12 cellular contexts compared by ENCODE assay signal in the genomic region with DNA sequence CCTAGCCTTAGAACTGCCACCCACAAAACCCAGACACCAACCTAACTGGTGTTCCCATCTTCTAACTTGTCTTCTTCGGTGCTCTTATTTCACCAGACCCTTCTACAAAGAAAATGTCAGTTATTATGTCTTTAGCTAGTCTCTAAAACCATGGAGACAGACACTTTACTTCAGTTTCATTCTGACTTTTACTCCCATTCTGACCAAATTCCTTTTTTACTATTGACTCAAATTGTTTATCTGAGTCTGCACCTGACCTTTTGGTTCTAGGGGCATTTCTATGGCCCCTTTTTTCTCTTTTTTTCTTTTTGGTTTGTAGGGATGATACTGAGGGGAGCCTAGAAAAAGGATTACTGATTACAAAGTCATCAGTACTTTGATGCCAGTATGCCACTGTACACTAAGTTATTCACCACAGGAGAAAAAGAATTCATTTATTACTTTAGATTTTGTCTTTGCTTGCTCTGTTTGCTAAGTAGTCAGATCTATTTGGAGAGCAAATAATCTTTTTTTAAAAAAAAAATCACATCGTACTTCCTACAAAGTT. TPM values are rescaled to one million over a fixed set of nuclear protein-coding genes. Genes with fewer than 3 reads are reported as not detected.
DNase-seq lines count a peak whose midpoint lies in the region; ATAC-seq and TF ChIP-seq lines count a peak whose summit lies in the region.
"Had no signal": no experiment of that assay in that cellular context is flagged by ENCODE, and none has a peak within 500 bp of the region (broad histone marks: within the 10 kb centered on the region; RNA-seq: fewer than 3 reads in every experiment).

No MANE protein-coding gene starts in this region.

- intact Hi-C loops in colonic mucosa (cut with DNase I), result no loop called here

- no peaks in the 10 kb centered on the region for H3K27me3 ChIP-seq in CD4-positive, CD25-positive, alpha-beta regulatory T cell (ENCODE audit: control insufficient read depth, insufficient read depth, low read length)
- H3K27me3 ChIP-seq in colonic mucosa (no peaks in the 10 kb centered on the region), WERI-Rb-1 (ENCODE audit: insufficient read depth, low read depth, severe bottlenecking) (no peaks in the 10 kb centered on the region)
- H3K27me3 ChIP-seq: foreskin keratinocyte had no signal

- no peaks in the 10 kb centered on the region for H3K36me3 Mint-ChIP-seq in CD4-positive, CD25-positive, alpha-beta regulatory T cell

- TF ChIP-seq CTCF in omental fat pad (IDR thresholded peaks at IDR 0.05) (no peak), colonic mucosa (IDR thresholded peaks at IDR 0.05) (no peak), WERI-Rb-1 (IDR thresholded peaks at IDR 0.05; ENCODE audit: low read depth, low read length) (no peak)

- no peaks in the 10 kb centered on the region for H3K4me1 ChIP-seq in CD4-positive, CD25-positive, alpha-beta regulatory T cell (ENCODE audit: control insufficient read depth, insufficient read depth, low read length, poor library complexity, severe bottlenecking)
- H3K4me1 ChIP-seq in colonic mucosa, result no peaks in the 10 kb centered on the region

- no peak for ATAC-seq in CD4-positive, CD25-positive, alpha-beta regulatory T cell (ENCODE audit: low read depth in 2 of 2)
- ATAC-seq in GM18870 (IDR thresholded peaks at IDR 0.05; ENCODE audit: unreplicated experiment), result peak; percentile 56
- peak; percentile 60 for ATAC-seq in HG02678 (IDR thresholded peaks at IDR 0.05; ENCODE audit: unreplicated experiment)
- no peak for ATAC-seq in omental fat pad (ENCODE audit: low FRiP score)
- ATAC-seq: foreskin keratinocyte had no signal

- no peaks in the 10 kb centered on the region for H3K9me3 ChIP-seq in CD4-positive, CD25-positive, alpha-beta regulatory T cell (ENCODE audit: control insufficient read depth in 2 of 2, low read length in 2 of 2)
- no peaks in the 10 kb centered on the region for H3K9me3 ChIP-seq in colonic mucosa
- H3K9me3 ChIP-seq in WERI-Rb-1 (ENCODE audit: severe bottlenecking), result no peaks in the 10 kb centered on the region

- peak overlapping the region in 2 of 3 donors; percentile 9 to 33 for H3K27ac Mint-ChIP-seq in CD4-positive, CD25-positive, alpha-beta regulatory T cell

- DNase-seq in CD4-positive, CD25-positive, alpha-beta regulatory T cell, result peak in 1 of 3 donors; percentile 36
- DNase-seq in MV-4-11 (lab: John Stamatoyannopoulos, UW), result peak; percentile 51
- no peak for DNase-seq in omental fat pad (ENCODE audit: low spot score)
- DNase-seq in colonic mucosa, result no peak
- no peak for DNase-seq in NCI-H226
- no peak for DNase-seq in WERI-Rb-1
- DNase-seq: AML-193, cortex of kidney, foreskin keratinocyte, NCI-H1105 treated with DMSO at 0.1 percent for 48 hours had no signal

- H3K4me3 ChIP-seq in CD4-positive, CD25-positive, alpha-beta regulatory T cell (ENCODE audit: low read depth, low read length), result no peak overlapping the region
- no peak overlapping the region for H3K4me3 ChIP-seq in colonic mucosa
- no peak overlapping the region for H3K4me3 ChIP-seq in WERI-Rb-1 (ENCODE audit: low read depth, low read length)

- no peaks in the 10 kb centered on the region for H3K27me3 Mint-ChIP-seq in CD4-positive, CD25-positive, alpha-beta regulatory T cell

- H3K36me3 ChIP-seq in CD4-positive, CD25-positive, alpha-beta regulatory T cell (ENCODE audit: control insufficient read depth, insufficient read depth, low read length), result no peaks in the 10 kb centered on the region
- H3K36me3 ChIP-seq in colonic mucosa (no peaks in the 10 kb centered on the region), WERI-Rb-1 (no peaks in the 10 kb centered on the region)

- H3K4me3 Mint-ChIP-seq in CD4-positive, CD25-positive, alpha-beta regulatory T cell, result peak overlapping the region in 1 of 4 donors; percentile 9

- H3K27ac ChIP-seq in CD4-positive, CD25-positive, alpha-beta regulatory T cell (ENCODE audit: insufficient read depth, low read length, poor library complexity, severe bottlenecking), result no peak overlapping the region
- H3K27ac ChIP-seq in colonic mucosa, result no peak overlapping the region
- no peak overlapping the region for H3K27ac ChIP-seq in WERI-Rb-1
- H3K27ac ChIP-seq: foreskin keratinocyte had no signal

- H3K9me3 Mint-ChIP-seq in CD4-positive, CD25-positive, alpha-beta regulatory T cell, result no peaks in the 10 kb centered on the region

- H3K9ac ChIP-seq in colonic mucosa (ENCODE audit: low read depth in 2 of 2, low read length in 2 of 2), result no peak overlapping the region

- peaks cover 10 to 35% (median 29%) of the 10 kb centered on the region in 4 donors for H3K4me1 Mint-ChIP-seq in CD4-positive, CD25-positive, alpha-beta regulatory T cell

RNA-seq across cellular contexts. Expression of a gene that starts 6.8 kb away (rescaled TPM):
- 22.1 TPM for total RNA-seq in CD4-positive, CD25-positive, alpha-beta regulatory T cell
- 10 to 100 TPM in 3 of 4 donors, 1 to 10 TPM in 1; 8.1 to 18.4 (median 12.6) TPM for polyA plus RNA-seq in CD4-positive, CD25-positive, alpha-beta regulatory T cell
- total RNA-seq in omental fat pad (10 to 100 TPM in 1 of 4 donors, 1 to 10 TPM in 3; 6.5 to 14.4 (median 7.0) TPM), colonic mucosa (10 to 100 TPM; 13.7 to 32.4 TPM)

Comparison
In these comparisons a context has a peak if more than half of its experiments do, and no peak if none do; other contexts are left out.
1. ATAC-seq: peak in GM18870 (single experiment) and HG02678 (single experiment); none in CD4-positive, CD25-positive, alpha-beta regulatory T cell (0 of 2) and omental fat pad (single experiment).